Comparison of ENCODE assay signal across 12 cellular contexts in genomic region chr14:103921855-103922200, GRCh38. TPM values are rescaled to one million over a fixed set of nuclear protein-coding genes. Genes with fewer than 3 reads are reported as not detected.
DNase-seq lines count a peak whose midpoint lies in the region; ATAC-seq, FAIRE-seq and TF ChIP-seq lines count a peak whose summit lies in the region.
"Not testable (repeated sequence)": the region's sequence is repeated elsewhere in the genome, so short reads cannot be mapped to it uniquely, and the experiment has no call there.
"Had no signal": no experiment of that assay in that cellular context is flagged by ENCODE, and none has a peak within 500 bp of the region (broad histone marks: within the 10 kb centered on the region; RNA-seq: fewer than 3 reads in every experiment).

No MANE protein-coding gene starts in this region.

- CTCF ChIA-PET in A549 (lab: Yijun Ruan, JAX) = interaction anchor here (0.6 to 8.5 kb wide), 20 partner anchors 10 to 349 kb away, joined by 3 to 69 read pairs (median 4); partner anchors contain the start of gene RD3L
- CTCF ChIA-PET in activated CD4-positive, alpha-beta memory T cell treated with anti-CD3 and anti-CD28 coated beads for 36 hours (lab: Charles Lee) = interaction anchor here (0.6 to 3.9 kb wide), 7 partner anchors 10 to 79 kb away, joined by 3 to 28 read pairs (median 5); no protein-coding TSS in a partner anchor
- CTCF ChIA-PET in naive thymus-derived CD4-positive, alpha-beta T cell (lab: Charles Lee) = interaction anchor here (0.6 to 1.7 kb wide), 4 partner anchors 10 to 115 kb away, joined by 3 to 11 read pairs (median 4); no protein-coding TSS in a partner anchor

- not testable (repeated sequence) for TF ChIP-seq RAD21 in A549 (conservative IDR thresholded peaks at IDR 0.05 in 1 of 2, IDR thresholded peaks at IDR 0.05 in 1 of 2)

- H3K27me3 Mint-ChIP-seq in activated CD4-positive, alpha-beta memory T cell treated with anti-CD3 and anti-CD28 coated beads for 36 hours; glutamatergic neuron (ENCODE audit: unreplicated experiment): not testable (repeated sequence)
- peaks cover 4 to 14% (median 9%) of the 10 kb centered on the region in 5 donors for H3K27me3 Mint-ChIP-seq in naive thymus-derived CD4-positive, alpha-beta T cell

- TF ChIP-seq EP300 in A549 (IDR thresholded peaks at IDR 0.05) = not testable (repeated sequence)

- not testable (repeated sequence) for FAIRE-seq in A549 (lab: Jason Lieb, UNC)

- DNase-seq in A549 (ENCODE audit: low read depth in 1 of 2, low spot score in 1 of 2); GM23248; NT2/D1 (ENCODE audit: low read depth, low spot score); activated CD4-positive, alpha-beta memory T cell treated with anti-CD3 and anti-CD28 coated beads for 36 hours; breast epithelium (ENCODE audit: low spot score in 2 of 2); glutamatergic neuron; naive thymus-derived CD4-positive, alpha-beta T cell; smooth muscle cell (lab: John Stamatoyannopoulos, UW; ENCODE audit: unreplicated experiment): not testable (repeated sequence)

- H3K79me2 ChIP-seq in GM23248 (ENCODE audit: insufficient read depth) (peaks cover 45% of the 10 kb centered on the region), smooth muscle cell (ENCODE audit: low read depth) (peaks cover 45% of the 10 kb centered on the region)

- not testable (repeated sequence) for H3K9me3 ChIP-seq in A549; GM23248 (ENCODE audit: low read depth); NT2/D1 (ENCODE audit: insufficient read depth, low read length); breast epithelium; naive thymus-derived CD4-positive, alpha-beta T cell (ENCODE audit: control insufficient read depth in 2 of 3, low read length in 3 of 3); smooth muscle cell (replicated peaks; ENCODE audit: low read depth)

- not testable (repeated sequence) for TF ChIP-seq POLR2A in A549 (IDR thresholded peaks at IDR 0.05; ENCODE audit: low read length); breast epithelium (IDR thresholded peaks at IDR 0.05)

- not testable (repeated sequence) for H3K27me3 ChIP-seq in GM23248 (replicated peaks; ENCODE audit: insufficient read depth); NT2/D1 (ENCODE audit: insufficient read depth, insufficient read length); breast epithelium; naive thymus-derived CD4-positive, alpha-beta T cell (ENCODE audit: control insufficient read depth in 2 of 2, insufficient read depth in 2 of 2, low read length in 2 of 2); smooth muscle cell (ENCODE audit: low read depth)

- not testable (repeated sequence) for H4K20me1 ChIP-seq in GM23248 (ENCODE audit: insufficient read depth)
- peaks cover 27% of the 10 kb centered on the region for H4K20me1 ChIP-seq in smooth muscle cell (ENCODE audit: low read depth)

- H2AFZ ChIP-seq in GM23248 (peak overlapping the region; percentile 82), smooth muscle cell (ENCODE audit: low read depth) (peak overlapping the region; percentile 76)

- peak overlapping the region in 1 of 2 experiments; percentile 70; a peak in 3 of 6 replicates for H3K27ac ChIP-seq in A549
- not testable (repeated sequence) for H3K27ac ChIP-seq in GM23248; breast epithelium; naive thymus-derived CD4-positive, alpha-beta T cell (ENCODE audit: low read depth, low read length); smooth muscle cell (ENCODE audit: low read depth)

- not testable (repeated sequence) for H3K27ac Mint-ChIP-seq in activated CD4-positive, alpha-beta memory T cell treated with anti-CD3 and anti-CD28 coated beads for 36 hours; glutamatergic neuron (ENCODE audit: unreplicated experiment)
- H3K27ac Mint-ChIP-seq in naive thymus-derived CD4-positive, alpha-beta T cell = peak overlapping the region in 5 of 9 donors; percentile 33 to 88 (median 72)

- not testable (repeated sequence) for H3K4me1 ChIP-seq in A549; GM23248 (ENCODE audit: insufficient read depth); NT2/D1 (ENCODE audit: insufficient read depth, insufficient read length); breast epithelium; smooth muscle cell (ENCODE audit: low read depth)
- H3K4me1 ChIP-seq in naive thymus-derived CD4-positive, alpha-beta T cell (ENCODE audit: control insufficient read depth in 2 of 2, insufficient read depth in 2 of 2, low read length in 2 of 2) = peaks cover 9 to 14% of the 10 kb centered on the region in 2 donors

- H3K9ac ChIP-seq in GM23248; smooth muscle cell (ENCODE audit: low read depth): not testable (repeated sequence)
- peak overlapping the region; percentile 3 for H3K9ac ChIP-seq in NT2/D1 (ENCODE audit: insufficient read length, low read depth)

- peaks cover 13% of the 10 kb centered on the region for H3K4me1 Mint-ChIP-seq in activated CD4-positive, alpha-beta memory T cell treated with anti-CD3 and anti-CD28 coated beads for 36 hours (ENCODE audit: low read depth)
- not testable (repeated sequence) for H3K4me1 Mint-ChIP-seq in glutamatergic neuron (ENCODE audit: low read depth, unreplicated experiment)
- peaks cover 0 to 31% (median 14%) of the 10 kb centered on the region in 7 donors for H3K4me1 Mint-ChIP-seq in naive thymus-derived CD4-positive, alpha-beta T cell

- peak overlapping the region; percentile 71 for H3K4me2 ChIP-seq in A549
- peak overlapping the region; percentile 43 for H3K4me2 ChIP-seq in GM23248 (ENCODE audit: unreplicated experiment)
- H3K4me2 ChIP-seq in smooth muscle cell = peak overlapping the region; percentile 77

- H3K9me2 ChIP-seq in GM23248 (ENCODE audit: insufficient read depth) = not testable (repeated sequence)

- 35% methylated on average over 12 of the region's 12 CpGs for WGBS in A549 (ENCODE audit: missing lambda C conversion rate)
- WGBS in GM23248 (ENCODE audit: low coverage in 1 of 2, low lambda C conversion rate in 2 of 2, missing lambda C conversion rate in 2 of 2), 2 experiments = 77 to 83% methylated on average over 12 of the region's 12 CpGs
- 78% methylated on average over 12 of the region's 12 CpGs for WGBS in smooth muscle cell (ENCODE audit: low lambda C conversion rate)

- not testable (repeated sequence) for H3K36me3 Mint-ChIP-seq in activated CD4-positive, alpha-beta memory T cell treated with anti-CD3 and anti-CD28 coated beads for 36 hours; glutamatergic neuron (ENCODE audit: unreplicated experiment); naive thymus-derived CD4-positive, alpha-beta T cell

- H3K4me3 ChIP-seq in A549 (peak overlapping the region; percentile 63), GM23248 (peak overlapping the region; percentile 96; the same call in 1 of the 2 replicates), breast epithelium (peak overlapping the region in 2 of 3 donors; percentile 69 to 81), smooth muscle cell (peak overlapping the region; percentile 90)
- H3K4me3 ChIP-seq in NT2/D1 (ENCODE audit: insufficient read length, low read depth) = not testable (repeated sequence)
- H3K4me3 ChIP-seq in naive thymus-derived CD4-positive, alpha-beta T cell (ENCODE audit: low read length) = peak overlapping the region; percentile 100

- in situ Hi-C loops in GM23248 (cut with MboI) = not testable (repeated sequence)

- H3K9me3 Mint-ChIP-seq in activated CD4-positive, alpha-beta memory T cell treated with anti-CD3 and anti-CD28 coated beads for 36 hours; glutamatergic neuron (ENCODE audit: unreplicated experiment); naive thymus-derived CD4-positive, alpha-beta T cell: not testable (repeated sequence)

- intact Hi-C loops in activated CD4-positive, alpha-beta memory T cell treated with anti-CD3 and anti-CD28 coated beads for 36 hours (cut with micrococcal nuclease) = loop anchor here (1.0 to 5.0 kb wide), 3 partner anchors 50 to 207 kb away; partner anchors contain the start of genes PPP1R13B, XRCC3 and ZFYVE21
- intact Hi-C loops in breast epithelium (cut with DNase I; ENCODE audit: low total_unique reads) = not testable (repeated sequence)
- intact Hi-C loops in naive thymus-derived CD4-positive, alpha-beta T cell (cut with micrococcal nuclease) = loop anchor here (1.0 to 5.0 kb wide), 11 partner anchors 50 to 1560 kb away; partner anchors contain the start of genes BAG5 (in 2 of the 2), COA8 (in 2 of the 2), PPP1R13B (in 2 of the 2) and XRCC3 (in 2 of the 2)

- not testable (repeated sequence) for H3F3A ChIP-seq in GM23248 (ENCODE audit: insufficient read depth); smooth muscle cell (ENCODE audit: low read depth)

- H3K36me3 ChIP-seq in GM23248 (ENCODE audit: low read depth); breast epithelium; smooth muscle cell (ENCODE audit: low read depth): not testable (repeated sequence)
- H3K36me3 ChIP-seq in NT2/D1 (ENCODE audit: insufficient read depth, insufficient read length, low read length) = peaks cover 16% of the 10 kb centered on the region
- H3K36me3 ChIP-seq in naive thymus-derived CD4-positive, alpha-beta T cell (ENCODE audit: control insufficient read depth in 2 of 3, insufficient read depth in 3 of 3, low read length in 3 of 3) = peaks cover 0 to 18% (median under 1%) of the 10 kb centered on the region in 3 experiments

- peak overlapping the region; percentile 89 for H3K4me3 Mint-ChIP-seq in activated CD4-positive, alpha-beta memory T cell treated with anti-CD3 and anti-CD28 coated beads for 36 hours
- peak overlapping the region; percentile 49 for H3K4me3 Mint-ChIP-seq in glutamatergic neuron (ENCODE audit: unreplicated experiment)
- H3K4me3 Mint-ChIP-seq in naive thymus-derived CD4-positive, alpha-beta T cell = peak overlapping the region; percentile 85 to 96 (median 90)

- POLR2A ChIA-PET in A549 (lab: Yijun Ruan, JAX); activated CD4-positive, alpha-beta memory T cell treated with anti-CD3 and anti-CD28 coated beads for 36 hours (lab: Charles Lee): not testable (repeated sequence)
- POLR2A ChIA-PET in naive thymus-derived CD4-positive, alpha-beta T cell (lab: Charles Lee) = interaction anchor here (1.3 kb wide), 1 partner anchor 21 kb away, joined by 3 read pairs; no protein-coding TSS in a partner anchor

- not testable (repeated sequence) for TF ChIP-seq CTCF in A549 (IDR thresholded peaks at IDR 0.05); breast epithelium (IDR thresholded peaks at IDR 0.05); glutamatergic neuron (IDR thresholded peaks at IDR 0.05; ENCODE audit: partially characterized antibody, unreplicated experiment); smooth muscle cell (IDR thresholded peaks at IDR 0.05; ENCODE audit: borderline replicate concordance, insufficient read depth, poor library complexity, severe bottlenecking)

- not testable (repeated sequence) for ATAC-seq in A549; naive thymus-derived CD4-positive, alpha-beta T cell

RNA-seq across cellular contexts. Expression of gene TDRD9, which starts 6.4 kb away (rescaled TPM):
- polyA plus RNA-seq in A549 (2011; rRNA removed) (0.04 and 0.05 TPM in 2 replicates), A549 (2017; fragmentation: RNase III; extraction: RNeasy Plus Mini Kit Qiagen cat#74134 plus additional on column Dnase treatment) (not detected in 3 replicates), GM23248 (2016; fragmentation: Nextera tagmentation; extraction: Ambion mirVana) (not detected in 2 replicates), smooth muscle cell (0.44 TPM in 1 of 2 replicates, not detected in the other)
- polyA plus RNA-seq in A549 (2012; cell fraction: cytosol; rRNA removed) = 0.01 TPM in 1 of 2 replicates, not detected in the other
- not detected in 2 replicates for polyA plus RNA-seq in A549 (2012; cell fraction: nucleus; rRNA removed)
- not detected in 2 replicates for polyA minus RNA-seq in A549 (2011; rRNA and poly(A)+ RNA removed)
- total RNA-seq in GM23248 (2014; rRNA removed; shearing (Covaris generic)) = not detected in 2 replicates
- total RNA-seq in activated CD4-positive, alpha-beta memory T cell treated with anti-CD3 and anti-CD28 coated beads for 36 hours = under 1 TPM; 0.19 to 0.85 TPM
- total RNA-seq in breast epithelium (1 to 10 TPM in 2 of 3 donors, under 1 TPM in 1; 0.96 to 4.0 (median 2.9) TPM), glutamatergic neuron (ENCODE audit: unreplicated experiment) (not detected), smooth muscle cell (0.67 and 1.0 TPM in 2 replicates)
- 1 to 10 TPM in 1 of 5 experiments, under 1 TPM in 3, not detected in 1; 0.16 to 6.4 (median 0.43) TPM for total RNA-seq in naive thymus-derived CD4-positive, alpha-beta T cell
- polyA plus RNA-seq in naive thymus-derived CD4-positive, alpha-beta T cell = under 1 TPM; 0.25 to 0.91 TPM
- total RNA-seq: A172 had no signal

RNA-seq across cellular contexts. Expression of gene RD3L, which starts 20.5 kb away (rescaled TPM):
- polyA plus RNA-seq in A549 (2011; rRNA removed) = not detected in 2 replicates
- not detected in 2 replicates for polyA plus RNA-seq in A549 (2012; cell fraction: cytosol; rRNA removed)
- polyA plus RNA-seq in A549 (2012; cell fraction: nucleus; rRNA removed) = not detected in 2 replicates
- not detected in 3 replicates for polyA plus RNA-seq in A549 (2017; fragmentation: RNase III; extraction: RNeasy Plus Mini Kit Qiagen cat#74134 plus additional on column Dnase treatment)
- not detected in 2 replicates for polyA minus RNA-seq in A549 (2011; rRNA and poly(A)+ RNA removed)
- total RNA-seq in GM23248 (2014; rRNA removed; shearing (Covaris generic)) = not detected in 2 replicates
- not detected in 2 replicates for polyA plus RNA-seq in GM23248 (2016; fragmentation: Nextera tagmentation; extraction: Ambion mirVana)
- total RNA-seq in activated CD4-positive, alpha-beta memory T cell treated with anti-CD3 and anti-CD28 coated beads for 36 hours = not detected
- not detected for total RNA-seq in breast epithelium
- total RNA-seq in glutamatergic neuron (ENCODE audit: unreplicated experiment) = not detected
- not detected for total RNA-seq in naive thymus-derived CD4-positive, alpha-beta T cell
- polyA plus RNA-seq in naive thymus-derived CD4-positive, alpha-beta T cell = not detected
- not detected in 2 replicates for total RNA-seq in smooth muscle cell
- polyA plus RNA-seq in smooth muscle cell = not detected in 2 replicates
- total RNA-seq: A172, frontal cortex, prostate gland, subcutaneous adipose tissue had no signal
